12 cellular contexts compared by ENCODE assay signal in the genomic region with DNA sequence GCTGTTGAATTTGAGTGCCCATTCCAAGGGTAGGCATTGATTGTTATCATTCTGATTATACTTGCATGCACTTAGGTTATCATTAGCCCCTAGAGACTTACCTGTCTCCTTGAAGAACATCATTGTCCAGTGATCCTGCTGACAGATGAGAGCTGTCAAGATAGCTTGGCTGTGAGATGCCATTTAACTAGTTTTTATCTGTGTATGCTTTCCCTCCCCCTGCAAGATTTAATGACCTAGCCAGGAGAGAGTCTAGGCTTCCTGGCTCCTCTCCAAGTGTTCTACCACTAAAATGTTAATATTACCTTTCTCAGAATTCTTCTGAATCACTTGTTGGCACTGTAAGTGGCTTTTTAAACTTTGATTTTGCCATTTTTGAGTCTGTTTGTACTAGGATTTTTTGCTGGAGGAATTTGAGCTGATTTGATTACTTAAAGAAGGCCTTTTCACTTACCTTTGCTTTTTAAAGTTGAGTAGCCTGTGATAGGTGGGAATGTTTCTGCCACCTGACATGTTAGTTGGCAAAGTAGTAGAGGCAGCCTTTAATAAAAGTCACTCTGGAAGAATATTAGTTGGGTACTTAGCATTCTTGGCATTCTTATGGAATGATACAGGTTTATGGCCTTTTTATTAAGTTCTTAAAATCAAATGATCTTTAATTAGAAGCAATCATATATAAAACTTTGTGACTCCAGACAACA. TPM values are rescaled to one million over a fixed set of nuclear protein-coding genes. Genes with fewer than 3 reads are reported as not detected.
DNase-seq lines count a peak whose midpoint lies in the region; ATAC-seq and TF ChIP-seq lines count a peak whose summit lies in the region.
"Had no signal": no experiment of that assay in that cellular context is flagged by ENCODE, and none has a peak within 500 bp of the region (broad histone marks: within the 10 kb centered on the region; RNA-seq: fewer than 3 reads in every experiment).

No MANE protein-coding gene starts in this region.

- peak overlapping the region; percentile 99 for H3K27ac Mint-ChIP-seq in mesothelial cell of epicardium
- H3K27ac Mint-ChIP-seq in activated naive CD8-positive, alpha-beta T cell treated with anti-CD3 and anti-CD28 coated beads, Interleukin-2, amount 50 U/mL, for 24 hours, result no peak overlapping the region
- H3K27ac Mint-ChIP-seq in T-cell, result no peak overlapping the region
- H3K27ac Mint-ChIP-seq: activated CD8-positive, alpha-beta T cell treated with anti-CD3 and anti-CD28 coated beads, Interleukin-2, amount 10 ng/mL, durations not matched to agents 7 days and 5 days; CD4-positive, alpha-beta T cell had no signal

- peaks cover 69% of the 10 kb centered on the region for H3K4me1 Mint-ChIP-seq in mesothelial cell of epicardium
- peaks cover 22% of the 10 kb centered on the region for H3K4me1 Mint-ChIP-seq in activated naive CD8-positive, alpha-beta T cell treated with anti-CD3 and anti-CD28 coated beads, Interleukin-2, amount 50 U/mL, for 24 hours
- H3K4me1 Mint-ChIP-seq in T-cell, result peaks cover 60 to 62% (median 62%) of the 10 kb centered on the region in 3 donors

- H3K27me3 Mint-ChIP-seq in mesothelial cell of epicardium (ENCODE audit: low read depth) (no peaks in the 10 kb centered on the region), T-cell (no peaks in the 10 kb centered on the region)
- no peaks in the 10 kb centered on the region for H3K27me3 Mint-ChIP-seq in activated naive CD8-positive, alpha-beta T cell treated with anti-CD3 and anti-CD28 coated beads, Interleukin-2, amount 50 U/mL, for 24 hours
- H3K27me3 Mint-ChIP-seq: CD4-positive, alpha-beta T cell had no signal

- CTCF ChIA-PET in T-cell (lab: Charles Lee), result no interaction called here

- intact Hi-C loops in spleen (cut with DNase I; ENCODE audit: low total_unique reads), result no loop called here

- H3K36me3 Mint-ChIP-seq in mesothelial cell of epicardium (no peaks in the 10 kb centered on the region), T-cell (peaks cover 2% of the 10 kb centered on the region)
- H3K36me3 Mint-ChIP-seq in activated naive CD8-positive, alpha-beta T cell treated with anti-CD3 and anti-CD28 coated beads, Interleukin-2, amount 50 U/mL, for 24 hours (ENCODE audit: low read depth), result no peaks in the 10 kb centered on the region

- H3K27ac ChIP-seq in brain microvascular endothelial cell, result peak overlapping the region; percentile 13
- H3K27ac ChIP-seq in spleen, result peak overlapping the region in 1 of 8 donors; percentile 79
- H3K27ac ChIP-seq: parathyroid adenoma, uterus had no signal

- ATAC-seq in activated naive CD8-positive, alpha-beta T cell treated with anti-CD3 and anti-CD28 coated beads, Interleukin-2, amount 50 U/mL, for 24 hours, result no peak
- ATAC-seq in HG02759 (IDR thresholded peaks at IDR 0.05; ENCODE audit: unreplicated experiment) (no peak), T-cell (replicated peaks in 1 of 4) (no peak)
- ATAC-seq: activated CD8-positive, alpha-beta T cell treated with anti-CD3 and anti-CD28 coated beads, Interleukin-2, amount 10 ng/mL, durations not matched to agents 7 days and 5 days had no signal

- in situ Hi-C loops in ACHN (cut with HindIII; ENCODE audit: low pct_ligation_motif_present, low pct_unique_long_range_greater_than_20kb, low sequenced_read_pairs), result no loop called here
- in situ Hi-C loops in brain microvascular endothelial cell (cut with HindIII; ENCODE audit: low pct_ligation_motif_present, low sequenced_read_pairs), result no loop called here

- H3K4me3 Mint-ChIP-seq in mesothelial cell of epicardium, result no peak overlapping the region
- no peak overlapping the region for H3K4me3 Mint-ChIP-seq in activated naive CD8-positive, alpha-beta T cell treated with anti-CD3 and anti-CD28 coated beads, Interleukin-2, amount 50 U/mL, for 24 hours
- no peak overlapping the region for H3K4me3 Mint-ChIP-seq in T-cell
- H3K4me3 Mint-ChIP-seq: activated CD8-positive, alpha-beta T cell treated with anti-CD3 and anti-CD28 coated beads, Interleukin-2, amount 10 ng/mL, durations not matched to agents 7 days and 5 days; CD4-positive, alpha-beta T cell had no signal

- H3K36me3 ChIP-seq in brain microvascular endothelial cell (replicated peaks), result no peaks in the 10 kb centered on the region
- H3K36me3 ChIP-seq in spleen, result no peaks in the 10 kb centered on the region
- H3K36me3 ChIP-seq: uterus had no signal

- H3K9me3 ChIP-seq in spleen, result no peaks in the 10 kb centered on the region
- H3K9me3 ChIP-seq: uterus had no signal

- peaks cover 11 to 77% (median 45%) of the 10 kb centered on the region in 6 donors for H3K4me1 ChIP-seq in spleen

- POLR2A ChIA-PET in T-cell (lab: Charles Lee), result no interaction called here

- DNase-seq in ACHN (peak; percentile 29), HT-29 (ENCODE audit: low spot score) (peak; percentile 78), brain microvascular endothelial cell (no peak), mesothelial cell of epicardium (ENCODE audit: low spot score in 2 of 2, unreplicated experiment in 2 of 2) (no peak), T-cell (no peak), spleen (no peak)
- DNase-seq in activated naive CD8-positive, alpha-beta T cell treated with anti-CD3 and anti-CD28 coated beads, Interleukin-2, amount 50 U/mL, for 24 hours, result no peak
- DNase-seq: activated CD8-positive, alpha-beta T cell treated with anti-CD3 and anti-CD28 coated beads, Interleukin-2, amount 10 ng/mL, durations not matched to agents 7 days and 5 days; CD4-positive, alpha-beta T cell; uterus had no signal

- H3K4me3 ChIP-seq in brain microvascular endothelial cell (ENCODE audit: low read depth, low read length) (no peak overlapping the region), spleen (no peak overlapping the region)
- H3K4me3 ChIP-seq: uterus had no signal

- H3K9me3 Mint-ChIP-seq in mesothelial cell of epicardium (no peaks in the 10 kb centered on the region), T-cell (no peaks in the 10 kb centered on the region)
- no peaks in the 10 kb centered on the region for H3K9me3 Mint-ChIP-seq in activated naive CD8-positive, alpha-beta T cell treated with anti-CD3 and anti-CD28 coated beads, Interleukin-2, amount 50 U/mL, for 24 hours
- H3K9me3 Mint-ChIP-seq: CD4-positive, alpha-beta T cell had no signal

- TF ChIP-seq POLR2A in spleen (IDR thresholded peaks at IDR 0.05), result no peak

- no peaks in the 10 kb centered on the region for H3K27me3 ChIP-seq in brain microvascular endothelial cell (replicated peaks)
- no peaks in the 10 kb centered on the region for H3K27me3 ChIP-seq in spleen (replicated peaks in 1 of 7)
- H3K27me3 ChIP-seq: uterus had no signal

- TF ChIP-seq CTCF in brain microvascular endothelial cell (IDR thresholded peaks at IDR 0.05; ENCODE audit: low read depth, low read length, missing control alignments) (no peak), mesothelial cell of epicardium (IDR thresholded peaks at IDR 0.05; ENCODE audit: unreplicated experiment) (no peak), spleen (IDR thresholded peaks at IDR 0.05 in 8 of 11, conservative IDR thresholded peaks at IDR 0.05 in 3 of 11) (no peak)

RNA-seq across cellular contexts. Expression of a gene that starts 41.1 kb away (rescaled TPM):
- total RNA-seq in HT-29 (2014; rRNA removed; shearing (Covaris generic)), result 53.6 and 63.9 TPM in 2 replicates
- total RNA-seq in mesothelial cell of epicardium (74.9 to 77.9 TPM (median 77.4 TPM) in 3 replicates), T-cell (10 to 100 TPM; 28.7 to 48.1 (median 37.7) TPM), spleen (10 to 100 TPM; 26.0 to 49.4 (median 42.9) TPM)
- polyA plus RNA-seq in spleen, result 10 to 100 TPM in 1 of 3 donors, 1 to 10 TPM in 2; 2.3 to 10.8 (median 3.0) TPM

RNA-seq across cellular contexts. Expression of a gene that starts 51.2 kb away (rescaled TPM):
- total RNA-seq in HT-29 (2014; rRNA removed; shearing (Covaris generic)), result 527 and 544 TPM in 2 replicates
- total RNA-seq in mesothelial cell of epicardium, result 97.5 to 109 TPM (median 107 TPM) in 3 replicates
- total RNA-seq in T-cell, result 10 to 100 TPM; 36.6 to 51.5 (median 49.1) TPM
- total RNA-seq in spleen, result 100 to 1,000 TPM in 4 of 7 donors, 10 to 100 TPM in 3; 58.0 to 144 (median 116) TPM
- polyA plus RNA-seq in spleen, result 100 to 1,000 TPM in 2 of 3 donors, 10 to 100 TPM in 1; 69.3 to 145 (median 104) TPM

Comparison
In these comparisons a context has a peak if more than half of its experiments do, and no peak if none do; other contexts are left out.
1. DNase-seq: peak in ACHN (single experiment) and HT-29 (single experiment); none in brain microvascular endothelial cell (single experiment), mesothelial cell of epicardium (0 of 2), activated naive CD8-positive, alpha-beta T cell treated with anti-CD3 and anti-CD28 coated beads, Interleukin-2, amount 50 U/mL, for 24 hours (single experiment), T-cell (0 of 34) and spleen (single experiment).